Comparison of ENCODE assay signal across 8 cellular contexts in genomic region chr3:4985330-4986174, GRCh38. TPM values are rescaled to one million over a fixed set of nuclear protein-coding genes. Genes with fewer than 3 reads are reported as not detected.
DNase-seq lines count a peak whose midpoint lies in the region; ATAC-seq and TF ChIP-seq lines count a peak whose summit lies in the region.

No MANE protein-coding gene starts in this region.

- no peaks in the 10 kb centered on the region for H3K27me3 ChIP-seq in rectal smooth muscle tissue (ENCODE audit: control insufficient read depth, insufficient read depth, low read length)

- H3K36me3 ChIP-seq in rectal smooth muscle tissue (ENCODE audit: control insufficient read depth, insufficient read depth, low read length): peaks cover 18% of the 10 kb centered on the region

- peaks cover 19% of the 10 kb centered on the region for H3K4me1 ChIP-seq in rectal smooth muscle tissue (ENCODE audit: control insufficient read depth, insufficient read depth, low read length)

- peak overlapping the region; percentile 97 for H3K27ac ChIP-seq in rectal smooth muscle tissue (ENCODE audit: low read depth, low read length)

- DNase-seq in NCI-H748 (lab: John Stamatoyannopoulos, UW; ENCODE audit: unreplicated experiment) (peak; percentile 25), NCI-H748 treated with DMSO at 0.1 percent for 48 hours (lab: John Stamatoyannopoulos, UW) (no peak), UCSD-AML1 (lab: John Stamatoyannopoulos, UW; ENCODE audit: unreplicated experiment) (peak; percentile 46), fibroblast of the aortic adventitia (ENCODE audit: low read depth) (peak; percentile 72), iPS-NIHi7 (ENCODE audit: extremely low spot score) (no peak)

- ATAC-seq in GM21360 (IDR thresholded peaks at IDR 0.05; ENCODE audit: unreplicated experiment): no peak
- no peak for ATAC-seq in HG02571 (IDR thresholded peaks at IDR 0.05; ENCODE audit: unreplicated experiment)

- H3K4me3 ChIP-seq in fibroblast of the aortic adventitia (ENCODE audit: low read depth, low read length) (no peak overlapping the region), rectal smooth muscle tissue (ENCODE audit: low read length) (peak overlapping the region; percentile 22)

- H3K9ac ChIP-seq in rectal smooth muscle tissue (ENCODE audit: low read length): peak overlapping the region; percentile 52

- peak; percentile 5 for TF ChIP-seq CTCF in fibroblast of the aortic adventitia (IDR thresholded peaks at IDR 0.05; ENCODE audit: insufficient read depth, low read length)

RNA-seq across cellular contexts. Expression of gene BHLHE40, which starts 6.3 kb away (rescaled TPM):
- total RNA-seq in fibroblast of the aortic adventitia (ENCODE audit: low replicate concordance): 22.9 and 36.1 TPM in 2 replicates

Comparison
In these comparisons a context has a peak if more than half of its experiments do, and no peak if none do; other contexts are left out.
1. DNase-seq: peak in NCI-H748 (single experiment), UCSD-AML1 (single experiment) and fibroblast of the aortic adventitia (single experiment); none in NCI-H748 treated with DMSO at 0.1 percent for 48 hours (single experiment) and iPS-NIHi7 (single experiment).